In genomic region chr13:77460195-77460594, GRCh38 we compare ENCODE assay signal across 9 cellular contexts.
DNase-seq lines count a peak whose midpoint lies in the region; ATAC-seq lines count a peak whose summit lies in the region.
"Had no signal": no experiment of that assay in that cellular context is flagged by ENCODE, and none has a peak within 500 bp of the region (broad histone marks: within the 10 kb centered on the region; RNA-seq: fewer than 3 reads in every experiment).

No MANE protein-coding gene starts in this region.

- DNase-seq in adipocyte (ENCODE audit: low read depth): no peak
- no peak for DNase-seq in activated CD8-positive, alpha-beta T cell treated with anti-CD3 and anti-CD28 coated beads, Interleukin-2, amount 10 ng/mL, durations not matched to agents 7 days and 5 days
- no peak for DNase-seq in activated naive CD8-positive, alpha-beta T cell treated with anti-CD3 and anti-CD28 coated beads for 36 hours
- no peak for DNase-seq in NCI-H345 treated with DMSO at 0.1 percent for 48 hours (lab: John Stamatoyannopoulos, UW; ENCODE audit: unreplicated experiment)
- no peak for DNase-seq in mesendoderm
- DNase-seq: NCI-H2081 had no signal

- H3K27ac Mint-ChIP-seq in activated CD8-positive, alpha-beta T cell treated with anti-CD3 and anti-CD28 coated beads, Interleukin-2, amount 10 ng/mL, durations not matched to agents 7 days and 5 days: no peak overlapping the region
- no peak overlapping the region for H3K27ac Mint-ChIP-seq in activated naive CD8-positive, alpha-beta T cell treated with anti-CD3 and anti-CD28 coated beads for 36 hours

- no peaks in the 10 kb centered on the region for H3K79me1 ChIP-seq in mesendoderm (ENCODE audit: low read length)

- H3K4me1 ChIP-seq in adipocyte (ENCODE audit: control insufficient read depth, insufficient read depth, low read length): peaks cover 70% of the 10 kb centered on the region
- peaks cover 0 to 50% (median 31%) of the 10 kb centered on the region in 5 donors for H3K4me1 ChIP-seq in subcutaneous abdominal adipose tissue (ENCODE audit: control insufficient read depth in 5 of 5, insufficient read depth in 5 of 5, low read length in 5 of 5)
- H3K4me1 ChIP-seq in mesendoderm (ENCODE audit: control insufficient read depth, low read depth, low read length): no peaks in the 10 kb centered on the region

- H3K9me3 ChIP-seq in adipocyte (ENCODE audit: control insufficient read depth, low read length): no peaks in the 10 kb centered on the region
- no peaks in the 10 kb centered on the region for H3K9me3 ChIP-seq in subcutaneous abdominal adipose tissue (ENCODE audit: control insufficient read depth in 5 of 5, low read length in 5 of 5)

- H4K5ac ChIP-seq in mesendoderm (ENCODE audit: low read length): no peak overlapping the region

- no peaks in the 10 kb centered on the region for H3K27me3 ChIP-seq in adipocyte (replicated peaks; ENCODE audit: control insufficient read depth, insufficient read depth, low read length)
- no peaks in the 10 kb centered on the region for H3K27me3 ChIP-seq in subcutaneous abdominal adipose tissue (ENCODE audit: control insufficient read depth in 5 of 5, insufficient read depth in 4 of 5, low read length in 5 of 5)
- H3K27me3 ChIP-seq in mesendoderm (ENCODE audit: insufficient read depth, low read length, poor library complexity): no peaks in the 10 kb centered on the region

- no peak overlapping the region for H2BK15ac ChIP-seq in mesendoderm (replicated peaks; ENCODE audit: low read depth)

- no peak overlapping the region for H2AK5ac ChIP-seq in mesendoderm (ENCODE audit: low read length)

- H3K79me2 ChIP-seq in mesendoderm (ENCODE audit: control insufficient read depth, insufficient read depth, low read length): no peaks in the 10 kb centered on the region

- no peaks in the 10 kb centered on the region for H3K9me3 Mint-ChIP-seq in activated CD8-positive, alpha-beta T cell treated with anti-CD3 and anti-CD28 coated beads, Interleukin-2, amount 10 ng/mL, durations not matched to agents 7 days and 5 days (ENCODE audit: insufficient read depth)
- no peaks in the 10 kb centered on the region for H3K9me3 Mint-ChIP-seq in activated naive CD8-positive, alpha-beta T cell treated with anti-CD3 and anti-CD28 coated beads for 36 hours

- no peak overlapping the region for H3K4me3 Mint-ChIP-seq in activated CD8-positive, alpha-beta T cell treated with anti-CD3 and anti-CD28 coated beads, Interleukin-2, amount 10 ng/mL, durations not matched to agents 7 days and 5 days
- no peak overlapping the region for H3K4me3 Mint-ChIP-seq in activated naive CD8-positive, alpha-beta T cell treated with anti-CD3 and anti-CD28 coated beads for 36 hours

- no peaks in the 10 kb centered on the region for H3K36me3 Mint-ChIP-seq in activated CD8-positive, alpha-beta T cell treated with anti-CD3 and anti-CD28 coated beads, Interleukin-2, amount 10 ng/mL, durations not matched to agents 7 days and 5 days (ENCODE audit: low read depth)
- H3K36me3 Mint-ChIP-seq in activated naive CD8-positive, alpha-beta T cell treated with anti-CD3 and anti-CD28 coated beads for 36 hours: no peaks in the 10 kb centered on the region

- H3K56ac ChIP-seq in mesendoderm (ENCODE audit: low read length): no peak overlapping the region

- H3K9ac ChIP-seq in adipocyte (ENCODE audit: low read length): peak overlapping the region; percentile 82
- H3K9ac ChIP-seq in subcutaneous abdominal adipose tissue (ENCODE audit: low read length in 5 of 5): peak overlapping the region in 1 of 5 donors; percentile 6
- no peak overlapping the region for H3K9ac ChIP-seq in mesendoderm (ENCODE audit: low read length)

- H3K27ac ChIP-seq in subcutaneous abdominal adipose tissue (ENCODE audit: low read depth, low read length) (peak overlapping the region; percentile 78), mesendoderm (ENCODE audit: low read depth, low read length) (no peak overlapping the region)

- H2BK5ac ChIP-seq in mesendoderm (ENCODE audit: low read length): no peak overlapping the region

- H3K18ac ChIP-seq in mesendoderm (ENCODE audit: low read length): no peak overlapping the region

- CTCF ChIA-PET in activated CD8-positive, alpha-beta T cell treated with anti-CD3 and anti-CD28 coated beads, Interleukin-2, amount 10 ng/mL, durations not matched to agents 7 days and 5 days (lab: Charles Lee): no interaction called here

- no peak overlapping the region for H4K8ac ChIP-seq in mesendoderm (ENCODE audit: low read depth, low read length)

- H3K36me3 ChIP-seq in adipocyte (ENCODE audit: control insufficient read depth, insufficient read depth, low read length, severe bottlenecking): no peaks in the 10 kb centered on the region
- no peaks in the 10 kb centered on the region for H3K36me3 ChIP-seq in subcutaneous abdominal adipose tissue (ENCODE audit: control insufficient read depth in 5 of 5, insufficient read depth in 5 of 5, low read length in 5 of 5)
- no peaks in the 10 kb centered on the region for H3K36me3 ChIP-seq in mesendoderm (ENCODE audit: control insufficient read depth, insufficient read depth, low read length)

- H3K4me3 ChIP-seq in adipocyte (ENCODE audit: low read length) (peak overlapping the region; percentile 51), subcutaneous abdominal adipose tissue (ENCODE audit: low read depth in 1 of 5, low read length in 5 of 5) (no peak overlapping the region), mesendoderm (ENCODE audit: low read length) (no peak overlapping the region)

- no peak overlapping the region for H3K4me2 ChIP-seq in mesendoderm (ENCODE audit: low read length)

- H3K4me1 Mint-ChIP-seq in activated CD8-positive, alpha-beta T cell treated with anti-CD3 and anti-CD28 coated beads, Interleukin-2, amount 10 ng/mL, durations not matched to agents 7 days and 5 days (ENCODE audit: low read depth): no peaks in the 10 kb centered on the region
- no peaks in the 10 kb centered on the region for H3K4me1 Mint-ChIP-seq in activated naive CD8-positive, alpha-beta T cell treated with anti-CD3 and anti-CD28 coated beads for 36 hours

- no peak overlapping the region for H2BK120ac ChIP-seq in mesendoderm (ENCODE audit: low read depth, low read length)

- WGBS in mesendoderm (ENCODE audit: extremely low coverage, insufficient coverage, low lambda C conversion rate): no CpG with 5 or more reads among the region's 2 CpGs

- no peak overlapping the region for H3K23ac ChIP-seq in mesendoderm (ENCODE audit: low read length)

- peaks cover 4% of the 10 kb centered on the region for H3K27me3 Mint-ChIP-seq in activated CD8-positive, alpha-beta T cell treated with anti-CD3 and anti-CD28 coated beads, Interleukin-2, amount 10 ng/mL, durations not matched to agents 7 days and 5 days (ENCODE audit: low read depth)
- H3K27me3 Mint-ChIP-seq in activated naive CD8-positive, alpha-beta T cell treated with anti-CD3 and anti-CD28 coated beads for 36 hours: no peaks in the 10 kb centered on the region

- POLR2A ChIA-PET in activated CD8-positive, alpha-beta T cell treated with anti-CD3 and anti-CD28 coated beads, Interleukin-2, amount 10 ng/mL, durations not matched to agents 7 days and 5 days (lab: Charles Lee): no interaction called here

- H3K4ac ChIP-seq in mesendoderm (ENCODE audit: low read depth, low read length): no peak overlapping the region

- ATAC-seq in GM21381 (IDR thresholded peaks at IDR 0.05; ENCODE audit: unreplicated experiment): peak; percentile 82
- ATAC-seq in HG03135 (IDR thresholded peaks at IDR 0.05; ENCODE audit: unreplicated experiment): peak; percentile 75
- ATAC-seq in activated CD8-positive, alpha-beta T cell treated with anti-CD3 and anti-CD28 coated beads, Interleukin-2, amount 10 ng/mL, durations not matched to agents 7 days and 5 days: no peak
